Comparison of ENCODE assay signal across 2 cellular contexts in genomic region chr19:12750851-12751250, GRCh38.
TF ChIP-seq lines count a peak whose summit lies in the region.

No MANE protein-coding gene starts in this region.

TF ChIP-seq in IMR-90, 13 proteins besides CTCF, POLR2A, EP300 and RAD21:
- TF ChIP-seq CHD1 (IDR thresholded peaks at IDR 0.05; ENCODE audit: low read depth, low read length) (no peak), RCOR1 (IDR thresholded peaks at IDR 0.05; ENCODE audit: insufficient replicate concordance, low read length) (no peak), MAZ (IDR thresholded peaks at IDR 0.05; ENCODE audit: borderline replicate concordance, low read depth, low read length) (no peak), RFX5 (IDR thresholded peaks at IDR 0.05; ENCODE audit: low read depth, low read length) (no peak)

TF ChIP-seq in WTC11, 78 proteins besides CTCF, POLR2A, EP300 and RAD21:
- no peak for TF ChIP-seq CBFB (CRISPR knock-in tag; IDR thresholded peaks at IDR 0.05; ENCODE audit: low read depth)
- no peak for TF ChIP-seq E2F4 (CRISPR knock-in tag; IDR thresholded peaks at IDR 0.05; ENCODE audit: borderline replicate concordance, low read depth)
- TF ChIP-seq NR3C1 (CRISPR knock-in tag; conservative IDR thresholded peaks at IDR 0.05; ENCODE audit: low read depth): no peak
